Comparison of ENCODE assay signal across 15 cellular contexts in the genomic region with DNA sequence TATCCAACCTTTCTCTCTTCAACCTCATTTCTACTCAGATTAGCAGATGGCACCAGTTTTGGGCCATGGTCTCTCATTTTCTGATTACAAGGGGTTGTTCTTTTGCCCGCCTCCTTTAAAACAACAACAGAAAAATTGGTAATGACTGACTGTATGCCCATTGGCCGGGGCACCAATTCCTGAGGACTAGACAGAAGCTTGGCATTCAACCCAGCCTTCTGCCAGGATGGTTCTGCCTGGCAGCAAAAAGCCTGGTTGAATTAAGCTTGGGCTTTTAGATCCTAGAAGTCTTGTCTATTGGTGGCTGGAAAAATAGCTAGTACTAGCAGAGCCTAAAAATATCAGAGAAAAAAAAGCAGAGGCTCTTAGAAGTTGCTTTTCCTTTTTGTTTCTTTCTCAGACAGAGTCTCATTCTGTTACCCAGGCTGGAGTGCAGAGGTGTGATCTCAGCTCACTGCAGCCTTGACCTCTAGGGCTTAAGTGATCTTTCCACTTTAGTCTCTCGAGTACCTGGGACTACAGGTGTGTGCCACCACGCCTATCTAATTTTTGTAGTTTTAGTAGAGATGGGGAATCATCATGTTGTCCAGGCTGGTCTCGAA.
"Had no signal": no experiment of that assay in that cellular context is flagged by ENCODE, and none has a peak within 500 bp of the region (broad histone marks: within the 10 kb centered on the region; RNA-seq: fewer than 3 reads in every experiment).

No MANE protein-coding gene starts in this region.

- DNase-seq: activated CD4-positive, alpha-beta memory T cell treated with anti-CD3 and anti-CD28 coated beads, Interleukin-2, amount 10 ng/mL, durations not matched to agents 7 days and 5 days; activated CD4-positive, alpha-beta T cell treated with anti-CD3 and anti-CD28 coated beads for 36 hours; activated effector memory CD4-positive, alpha-beta T cell treated with Interleukin-2 at 50 U/mL for 16 hours; activated naive CD4-positive, alpha-beta T cell treated with anti-CD3 and anti-CD28 coated beads, Interleukin-2, amount 50 U/mL, for 16 hours; activated T-cell treated with anti-CD3 and anti-CD28 coated beads, Interleukin-2, amount 50 U/mL, for 4 hours; heart left ventricle; immature natural killer cell; psoas muscle; sigmoid colon; spleen; stimulated activated naive CD8-positive, alpha-beta T cell treated with anti-CD3 and anti-CD28 coated beads, Interleukin-15, amount 100 ng/mL, for 72 hours; T-helper 17 cell had no signal

- H3K36me3 Mint-ChIP-seq: immature natural killer cell; natural killer cell treated with Interleukin-12 subunit alpha and Interleukin-12 subunit beta and Interleukin-15 and Interleukin-18, amount 100 ng/mL, for 72 hours had no signal

- H3K4me1 ChIP-seq: psoas muscle had no signal

- H3K27ac Mint-ChIP-seq: activated CD4-positive, alpha-beta memory T cell treated with anti-CD3 and anti-CD28 coated beads, Interleukin-2, amount 10 ng/mL, durations not matched to agents 7 days and 5 days; activated CD4-positive, alpha-beta T cell treated with anti-CD3 and anti-CD28 coated beads for 36 hours; dendritic cell treated with granulocyte-macrophage colony-stimulating factor and Interleukin-4, amounts not matched to agents 40 ng/mL and 50 ng/mL, for 4 days; immature natural killer cell; natural killer cell treated with Interleukin-12 subunit alpha and Interleukin-12 subunit beta and Interleukin-15 and Interleukin-18, amount 100 ng/mL, for 72 hours; stimulated activated naive CD8-positive, alpha-beta T cell treated with anti-CD3 and anti-CD28 coated beads, Interleukin-15, amount 100 ng/mL, for 72 hours; T-helper 17 cell had no signal

- H3K9me3 ChIP-seq: heart left ventricle, psoas muscle, sigmoid colon, spleen, thoracic aorta had no signal

- H3K27me3 ChIP-seq: heart left ventricle, sigmoid colon, spleen had no signal

- H3K27ac ChIP-seq: heart left ventricle, psoas muscle, sigmoid colon, spleen, thoracic aorta had no signal

- H3K36me3 ChIP-seq: heart left ventricle, sigmoid colon, spleen, thoracic aorta had no signal

- H3K9me3 Mint-ChIP-seq: activated CD4-positive, alpha-beta memory T cell treated with anti-CD3 and anti-CD28 coated beads, Interleukin-2, amount 10 ng/mL, durations not matched to agents 7 days and 5 days; dendritic cell treated with granulocyte-macrophage colony-stimulating factor and Interleukin-4, amounts not matched to agents 40 ng/mL and 50 ng/mL, for 4 days; immature natural killer cell; natural killer cell treated with Interleukin-12 subunit alpha and Interleukin-12 subunit beta and Interleukin-15 and Interleukin-18, amount 100 ng/mL, for 72 hours; stimulated activated naive CD8-positive, alpha-beta T cell treated with anti-CD3 and anti-CD28 coated beads, Interleukin-15, amount 100 ng/mL, for 72 hours had no signal

- H3K27me3 Mint-ChIP-seq: activated CD4-positive, alpha-beta memory T cell treated with anti-CD3 and anti-CD28 coated beads, Interleukin-2, amount 10 ng/mL, durations not matched to agents 7 days and 5 days; dendritic cell treated with granulocyte-macrophage colony-stimulating factor and Interleukin-4, amounts not matched to agents 40 ng/mL and 50 ng/mL, for 4 days; T-helper 17 cell had no signal

- H3K4me3 Mint-ChIP-seq: activated CD4-positive, alpha-beta memory T cell treated with anti-CD3 and anti-CD28 coated beads, Interleukin-2, amount 10 ng/mL, durations not matched to agents 7 days and 5 days; activated CD4-positive, alpha-beta T cell treated with anti-CD3 and anti-CD28 coated beads for 36 hours; activated T-cell treated with anti-CD3 and anti-CD28 coated beads, Interleukin-2, amount 50 U/mL, for 4 hours; dendritic cell treated with granulocyte-macrophage colony-stimulating factor and Interleukin-4, amounts not matched to agents 40 ng/mL and 50 ng/mL, for 4 days; immature natural killer cell; natural killer cell treated with Interleukin-12 subunit alpha and Interleukin-12 subunit beta and Interleukin-15 and Interleukin-18, amount 100 ng/mL, for 72 hours; stimulated activated naive CD8-positive, alpha-beta T cell treated with anti-CD3 and anti-CD28 coated beads, Interleukin-15, amount 100 ng/mL, for 72 hours; T-helper 17 cell had no signal

- ATAC-seq: activated CD4-positive, alpha-beta T cell treated with anti-CD3 and anti-CD28 coated beads for 36 hours; activated T-cell treated with anti-CD3 and anti-CD28 coated beads, Interleukin-2, amount 50 U/mL, for 4 hours; natural killer cell treated with Interleukin-12 subunit alpha and Interleukin-12 subunit beta and Interleukin-15 and Interleukin-18, amount 100 ng/mL, for 72 hours; psoas muscle; stimulated activated naive CD8-positive, alpha-beta T cell treated with anti-CD3 and anti-CD28 coated beads, Interleukin-15, amount 100 ng/mL, for 72 hours; T-helper 17 cell had no signal

- H3K4me3 ChIP-seq: heart left ventricle, psoas muscle, sigmoid colon, spleen, thoracic aorta had no signal
